In genomic region chr21:38165466-38166213, GRCh38 we compare ENCODE assay signal across 20 cellular contexts.
DNase-seq lines count a peak whose midpoint lies in the region; ATAC-seq lines count a peak whose summit lies in the region.
"Had no signal": no experiment of that assay in that cellular context is flagged by ENCODE, and none has a peak within 500 bp of the region (broad histone marks: within the 10 kb centered on the region; RNA-seq: fewer than 3 reads in every experiment).

No MANE protein-coding gene starts in this region.

- H3K27ac ChIP-seq in mesendoderm (ENCODE audit: low read depth, low read length): peak overlapping the region; percentile 3
- H3K27ac ChIP-seq: body of pancreas, epithelial cell of prostate, heart right ventricle, prostate gland had no signal

- no peak overlapping the region for H2AK5ac ChIP-seq in mesendoderm (ENCODE audit: low read length)

- H3K4me3 ChIP-seq in mesendoderm (ENCODE audit: low read length): no peak overlapping the region
- H3K4me3 ChIP-seq: body of pancreas, heart right ventricle, prostate gland had no signal

- H3K79me2 ChIP-seq in mesendoderm (ENCODE audit: control insufficient read depth, insufficient read depth, low read length): no peaks in the 10 kb centered on the region

- H3K4ac ChIP-seq in mesendoderm (ENCODE audit: low read depth, low read length): no peak overlapping the region

- no peak overlapping the region for H3K23ac ChIP-seq in mesendoderm (ENCODE audit: low read length)

- H2BK15ac ChIP-seq in mesendoderm (replicated peaks; ENCODE audit: low read depth): no peak overlapping the region

- no peak overlapping the region for H2BK120ac ChIP-seq in mesendoderm (ENCODE audit: low read depth, low read length)

- H3K4me1 ChIP-seq in mesendoderm (ENCODE audit: control insufficient read depth, low read depth, low read length): peaks cover 7% of the 10 kb centered on the region
- H3K4me1 ChIP-seq: prostate gland had no signal

- no peak overlapping the region for H4K5ac ChIP-seq in mesendoderm (ENCODE audit: low read length)

- DNase-seq in EH (ENCODE audit: low read depth): peak; percentile 37
- peak; percentile 88 for DNase-seq in NCI-H446 treated with DMSO at 0.1 percent for 48 hours (lab: John Stamatoyannopoulos, UW)
- DNase-seq in dermis blood vessel endothelial cell: peak; percentile 41
- no peak for DNase-seq in mesendoderm
- DNase-seq in SW 1271 (lab: John Stamatoyannopoulos, UW): no peak
- DNase-seq in NCI-H748 (lab: John Stamatoyannopoulos, UW; ENCODE audit: unreplicated experiment): no peak
- DNase-seq in NCI-H82 treated with DMSO at 0.1 percent for 48 hours (lab: John Stamatoyannopoulos, UW; ENCODE audit: unreplicated experiment): no peak
- DNase-seq: activated CD8-positive, alpha-beta memory T cell treated with anti-CD3 and anti-CD28 coated beads for 24 hours; AML-193; body of pancreas; heart right ventricle; naive B cell; NCI-H526; Right ventricle myocardium superior; T-helper 2 cell had no signal

- H3K27me3 ChIP-seq in mesendoderm (ENCODE audit: insufficient read depth, low read length, poor library complexity): no peaks in the 10 kb centered on the region
- H3K27me3 ChIP-seq: body of pancreas had no signal

- ATAC-seq in HG02970 (IDR thresholded peaks at IDR 0.05; ENCODE audit: low FRiP score, unreplicated experiment): no peak
- ATAC-seq: activated naive CD4-positive, alpha-beta T cell treated with anti-CD3 and anti-CD28 coated beads, Interleukin-2, amount 50 U/mL, for 72 hours; WTC11 had no signal

- H3K4me2 ChIP-seq in mesendoderm (ENCODE audit: low read length): no peak overlapping the region

- no peak overlapping the region for H3K9ac ChIP-seq in mesendoderm (ENCODE audit: low read length)

- no peak overlapping the region for H3K18ac ChIP-seq in mesendoderm (ENCODE audit: low read length)

- H4K8ac ChIP-seq in mesendoderm (ENCODE audit: low read depth, low read length): no peak overlapping the region

- no peaks in the 10 kb centered on the region for H3K36me3 ChIP-seq in mesendoderm (ENCODE audit: control insufficient read depth, insufficient read depth, low read length)
- H3K36me3 ChIP-seq: heart right ventricle, prostate gland had no signal

- H3K56ac ChIP-seq in mesendoderm (ENCODE audit: low read length): peak overlapping the region; percentile 31

- no peak overlapping the region for H2BK5ac ChIP-seq in mesendoderm (ENCODE audit: low read length)

- no peaks in the 10 kb centered on the region for H3K79me1 ChIP-seq in mesendoderm (ENCODE audit: low read length)

- WGBS in mesendoderm (ENCODE audit: extremely low coverage, insufficient coverage, low lambda C conversion rate): no CpG with 5 or more reads among the region's 11 CpGs

Comparison
In these comparisons a context has a peak if more than half of its experiments do, and no peak if none do; other contexts are left out.
1. DNase-seq: peak in EH (single experiment), NCI-H446 treated with DMSO at 0.1 percent for 48 hours (single experiment) and dermis blood vessel endothelial cell (single experiment); none in mesendoderm (single experiment), SW 1271 (0 of 2), NCI-H748 (single experiment) and NCI-H82 treated with DMSO at 0.1 percent for 48 hours (single experiment).